In genomic region chr22:31350410-31350863, GRCh38 we compare ENCODE assay signal across 1 cellular context.
TF ChIP-seq lines count a peak whose summit lies in the region.

No MANE protein-coding gene starts in this region.

TF ChIP-seq in HepG2, 621 proteins besides CTCF, POLR2A, EP300 and RAD21 (continues in another document):
- no peak for TF ChIP-seq ZNF234 (CRISPR knock-in tag; conservative IDR thresholded peaks at IDR 0.05)
- no peak for TF ChIP-seq DMTF1 (CRISPR knock-in tag; IDR thresholded peaks at IDR 0.05)
- no peak for TF ChIP-seq TEF (CRISPR knock-in tag; IDR thresholded peaks at IDR 0.05)
- TF ChIP-seq ZNF749 (CRISPR knock-in tag; IDR thresholded peaks at IDR 0.05; ENCODE audit: borderline replicate concordance) = no peak
- TF ChIP-seq ZMYM2 (CRISPR knock-in tag; IDR thresholded peaks at IDR 0.05) = peak; percentile 76; the same call in 1 of the 2 replicates
- TF ChIP-seq CHD2 (IDR thresholded peaks at IDR 0.05; ENCODE audit: low read depth, low read length) = no peak
- TF ChIP-seq DNMT1 (CRISPR knock-in tag; IDR thresholded peaks at IDR 0.05) = no peak
- TF ChIP-seq ZSCAN30 (CRISPR knock-in tag; IDR thresholded peaks at IDR 0.05) = no peak
- TF ChIP-seq SMAD1 (CRISPR knock-in tag; IDR thresholded peaks at IDR 0.05; ENCODE audit: borderline replicate concordance, low read depth) = no peak
- no peak for TF ChIP-seq ZMAT5 (CRISPR knock-in tag; IDR thresholded peaks at IDR 0.05; ENCODE audit: borderline replicate concordance, low read depth)
- no peak for TF ChIP-seq NKX3-1 (CRISPR knock-in tag; IDR thresholded peaks at IDR 0.05)
- TF ChIP-seq ZFP62 (CRISPR knock-in tag; IDR thresholded peaks at IDR 0.05) = no peak
- TF ChIP-seq ZNF552 (CRISPR knock-in tag; IDR thresholded peaks at IDR 0.05; ENCODE audit: borderline replicate concordance) = no peak
- TF ChIP-seq ZBTB4 (CRISPR knock-in tag; IDR thresholded peaks at IDR 0.05; ENCODE audit: borderline replicate concordance) = no peak
- TF ChIP-seq ZNF607 (CRISPR knock-in tag; IDR thresholded peaks at IDR 0.05; ENCODE audit: borderline replicate concordance) = no peak
- TF ChIP-seq MED1 (CRISPR knock-in tag; IDR thresholded peaks at IDR 0.05) = no peak; the same call in 1 of the 2 replicates
- no peak for TF ChIP-seq ZBTB40 (IDR thresholded peaks at IDR 0.05)
- TF ChIP-seq ZBTB40 (CRISPR knock-in tag; IDR thresholded peaks at IDR 0.05) = no peak
- no peak for TF ChIP-seq ZNF432 (CRISPR knock-in tag; IDR thresholded peaks at IDR 0.05; ENCODE audit: borderline replicate concordance)
- no peak for TF ChIP-seq TFDP1 (CRISPR knock-in tag; IDR thresholded peaks at IDR 0.05; ENCODE audit: borderline replicate concordance)
- TF ChIP-seq ZNF205 (CRISPR knock-in tag; IDR thresholded peaks at IDR 0.05) = no peak
- TF ChIP-seq KLF13 (CRISPR knock-in tag; IDR thresholded peaks at IDR 0.05) = no peak
- no peak for TF ChIP-seq CBX1 (IDR thresholded peaks at IDR 0.05; ENCODE audit: low read depth)
- TF ChIP-seq FOXC1 (CRISPR knock-in tag; IDR thresholded peaks at IDR 0.05; ENCODE audit: borderline replicate concordance) = no peak
- peak; percentile 61 for TF ChIP-seq PAXIP1 (CRISPR knock-in tag; conservative IDR thresholded peaks at IDR 0.05)
- TF ChIP-seq ZSCAN29 (CRISPR knock-in tag; conservative IDR thresholded peaks at IDR 0.05) = no peak
- peak; percentile 37 for TF ChIP-seq TEAD3 (CRISPR knock-in tag; optimal IDR thresholded peaks at IDR 0.05; ENCODE audit: borderline replicate concordance)
- TF ChIP-seq MBD4 (IDR thresholded peaks at IDR 0.05; ENCODE audit: borderline replicate concordance, low read length) = no peak
- no peak for TF ChIP-seq ZNF280B (CRISPR knock-in tag; IDR thresholded peaks at IDR 0.05; ENCODE audit: borderline replicate concordance)
- TF ChIP-seq ZBTB3 (CRISPR knock-in tag; IDR thresholded peaks at IDR 0.05; ENCODE audit: borderline replicate concordance, low read depth) = no peak
- TF ChIP-seq SNAPC5 (CRISPR knock-in tag; IDR thresholded peaks at IDR 0.05; ENCODE audit: borderline replicate concordance) = no peak
- no peak for TF ChIP-seq ETV6 (CRISPR knock-in tag; conservative IDR thresholded peaks at IDR 0.05)
- no peak for TF ChIP-seq CREB1 (IDR thresholded peaks at IDR 0.05)
- no peak for TF ChIP-seq CREB1 (CRISPR knock-in tag; IDR thresholded peaks at IDR 0.05)
- TF ChIP-seq PLSCR1 (CRISPR knock-in tag; IDR thresholded peaks at IDR 0.05; ENCODE audit: borderline replicate concordance) = no peak
- TF ChIP-seq ZBTB21 (CRISPR knock-in tag; IDR thresholded peaks at IDR 0.05) = no peak
- 0 out of 2 replicates have a peak, but pooled peaks have one; percentile 18 for TF ChIP-seq ONECUT2 (CRISPR knock-in tag; IDR thresholded peaks at IDR 0.05)
- no peak for TF ChIP-seq ZNF44 (CRISPR knock-in tag; IDR thresholded peaks at IDR 0.05)
